24 cellular contexts compared by ENCODE assay signal in genomic region chr15:100844778-100845177, GRCh38. TPM values are rescaled to one million over a fixed set of nuclear protein-coding genes. Genes with fewer than 3 reads are reported as not detected.
"Had no signal": no experiment of that assay in that cellular context is flagged by ENCODE, and none has a peak within 500 bp of the region (broad histone marks: within the 10 kb centered on the region; RNA-seq: fewer than 3 reads in every experiment).

No MANE protein-coding gene starts in this region.

- H3K9me3 ChIP-seq: colonic mucosa had no signal

- DNase-seq: activated CD4-positive, alpha-beta T cell treated with anti-CD3 and anti-CD28 coated beads for 1 hour; activated CD4-positive, alpha-beta T cell treated with anti-CD3 and anti-CD28 coated beads for 4 hours; activated CD4-positive, alpha-beta T cell treated with anti-CD3 and anti-CD28 coated beads, Interleukin-2, amount 50 U/mL, for 1 hour; activated CD4-positive, alpha-beta T cell treated with anti-CD3 and anti-CD28 coated beads, Interleukin-2, amount 50 U/mL, for 48 hours; activated CD8-positive, alpha-beta memory T cell treated with anti-CD3 and anti-CD28 coated beads for 24 hours; activated CD8-positive, alpha-beta T cell treated with anti-CD3 and anti-CD28 coated beads for 36 hours; activated effector memory CD4-positive, alpha-beta T cell treated with Interleukin-2 at 50 U/mL for 16 hours; activated gamma-delta T cell treated with Interleukin-2 at 50 U/mL for 16 hours; activated naive CD4-positive, alpha-beta T cell treated with anti-CD3 and anti-CD28 coated beads, Interleukin-2, amount 50 U/mL, for 16 hours; activated naive CD4-positive, alpha-beta T cell treated with Interleukin-2 at 50 U/mL for 16 hours; activated T-cell treated with anti-CD3 and anti-CD28 coated beads, Interleukin-2, amount 50 U/mL, for 4 hours; amniotic stem cell; anterior cingulate cortex; brain microvascular endothelial cell; colonic mucosa; effector CD8-positive, alpha-beta T cell; foreskin fibroblast; T-helper 1 cell; T-helper 17 cell; T1000 had no signal

- H3K27me3 ChIP-seq: brain microvascular endothelial cell, colonic mucosa had no signal

- H3K4me1 ChIP-seq: colonic mucosa had no signal

- ATAC-seq: activated CD8-positive, alpha-beta T cell treated with anti-CD3 and anti-CD28 coated beads for 36 hours; activated T-cell treated with anti-CD3 and anti-CD28 coated beads, Interleukin-2, amount 50 U/mL, for 4 hours; activated T-helper 17 cell treated with anti-CD3 and anti-CD28 coated beads, Interleukin-2, amount 50 U/mL, for 72 hours; T-helper 17 cell; WTC11 had no signal

- H3K27ac ChIP-seq: brain microvascular endothelial cell, colonic mucosa, epithelial cell of prostate, VCaP had no signal

- H3K4me3 ChIP-seq: colonic mucosa had no signal

- H3K36me3 ChIP-seq: brain microvascular endothelial cell, colonic mucosa had no signal

RNA-seq across cellular contexts. Expression of gene ALDH1A3, which starts 34.9 kb away (rescaled TPM):
- total RNA-seq: activated CD8-positive, alpha-beta T cell treated with anti-CD3 and anti-CD28 coated beads for 36 hours; activated T-helper 17 cell treated with anti-CD3 and anti-CD28 coated beads, Interleukin-2, amount 50 U/mL, for 72 hours; T-helper 17 cell had no signal
